ENCODE assay signal across 8 cellular contexts in the genomic region with DNA sequence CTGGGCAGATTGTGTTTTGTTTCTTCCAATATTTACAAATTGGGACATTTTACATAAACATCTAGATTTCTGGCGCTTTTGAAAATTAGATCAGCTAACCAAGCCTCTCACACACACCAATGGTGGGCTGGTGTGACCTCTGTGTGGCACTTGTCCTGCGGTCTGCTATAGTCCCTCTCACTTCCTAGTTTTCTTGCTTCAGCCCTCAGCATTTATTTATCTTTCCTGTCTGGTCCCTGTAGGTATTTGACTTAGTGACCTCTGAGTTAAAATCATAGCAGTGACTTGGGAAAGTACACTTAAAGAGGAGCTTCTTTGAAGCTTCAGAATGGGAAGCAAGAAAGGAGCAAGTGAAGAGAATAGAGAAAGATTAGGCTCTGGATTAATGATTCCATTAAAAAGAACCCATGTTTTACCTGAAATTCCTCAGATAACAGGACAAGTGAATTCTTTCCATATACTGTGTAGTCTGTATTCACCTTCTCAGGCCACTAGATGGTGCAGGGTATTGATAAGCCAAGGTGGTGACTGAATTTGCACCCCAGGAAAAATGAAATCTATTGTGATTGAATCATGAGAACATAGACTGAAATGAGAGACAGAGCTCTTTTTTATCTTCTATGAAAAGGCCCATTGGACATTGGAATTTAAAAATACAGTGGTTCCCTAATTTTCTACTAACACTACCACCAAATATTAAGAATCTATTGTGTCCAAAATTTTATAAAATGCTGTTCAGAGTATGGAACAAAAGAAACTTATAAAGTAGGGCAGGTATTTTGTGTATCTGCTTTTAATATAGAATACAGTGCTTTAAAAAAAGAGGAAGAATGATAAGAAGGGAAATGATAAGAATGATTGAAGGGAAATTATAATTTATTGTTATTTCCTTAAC. TPM values are rescaled to one million over a fixed set of nuclear protein-coding genes. Genes with fewer than 3 reads are reported as not detected.
A peak's percentile ranks its signal among the peaks of the same experiment; 100 is the strongest.
DNase-seq lines count a peak whose midpoint lies in the region; ATAC-seq lines count a peak whose summit lies in the region.

No MANE protein-coding gene starts in this region.

- no peak for DNase-seq in activated CD8-positive, alpha-beta memory T cell treated with anti-CD3 and anti-CD28 coated beads, Interleukin-2, amount 10 ng/mL, durations not matched to agents 7 days and 5 days
- no peak for DNase-seq in activated CD8-positive, alpha-beta memory T cell treated with anti-CD3 and anti-CD28 coated beads, Interleukin-2, amount 50 U/mL, for 48 hours
- DNase-seq in NAMALWA (ENCODE audit: low spot score): peak; percentile 60
- no peak for DNase-seq in effector memory CD8-positive, alpha-beta T cell
- no peak for DNase-seq in HK-2 (ENCODE audit: unreplicated experiment)

- peak; percentile 74 for ATAC-seq in activated CD8-positive, alpha-beta memory T cell treated with anti-CD3 and anti-CD28 coated beads, Interleukin-2, amount 10 ng/mL, durations not matched to agents 7 days and 5 days
- ATAC-seq in GM21723 (IDR thresholded peaks at IDR 0.05; ENCODE audit: unreplicated experiment) (peak; percentile 63), HG02623 (IDR thresholded peaks at IDR 0.05; ENCODE audit: unreplicated experiment) (no peak)
- ATAC-seq in effector memory CD8-positive, alpha-beta T cell (replicated peaks): peak; percentile 75
- peak; percentile 87 for ATAC-seq in stimulated activated memory B cell treated with anti-CD40 and anti-IgM and Interleukin-4, amounts not matched to agents 10 μg/mL and 1 μg/mL and 100 μg/mL, for 72 hours

- H3K4me1 Mint-ChIP-seq in activated CD8-positive, alpha-beta memory T cell treated with anti-CD3 and anti-CD28 coated beads, Interleukin-2, amount 10 ng/mL, durations not matched to agents 7 days and 5 days: peaks cover 21% of the 10 kb centered on the region
- H3K4me1 Mint-ChIP-seq in effector memory CD8-positive, alpha-beta T cell (ENCODE audit: low read depth in 2 of 2): peaks cover 4 to 10% of the 10 kb centered on the region in 2 donors
- H3K4me1 Mint-ChIP-seq in stimulated activated memory B cell treated with anti-CD40 and anti-IgM and Interleukin-4, amounts not matched to agents 10 μg/mL and 1 μg/mL and 100 μg/mL, for 72 hours: peaks cover 46% of the 10 kb centered on the region

- no peak overlapping the region for H3K27ac Mint-ChIP-seq in activated CD8-positive, alpha-beta memory T cell treated with anti-CD3 and anti-CD28 coated beads, Interleukin-2, amount 10 ng/mL, durations not matched to agents 7 days and 5 days
- peak overlapping the region in 1 of 2 donors; percentile 54 for H3K27ac Mint-ChIP-seq in effector memory CD8-positive, alpha-beta T cell
- peak overlapping the region; percentile 33 for H3K27ac Mint-ChIP-seq in stimulated activated memory B cell treated with anti-CD40 and anti-IgM and Interleukin-4, amounts not matched to agents 10 μg/mL and 1 μg/mL and 100 μg/mL, for 72 hours

- no peaks in the 10 kb centered on the region for H3K9me3 Mint-ChIP-seq in activated CD8-positive, alpha-beta memory T cell treated with anti-CD3 and anti-CD28 coated beads, Interleukin-2, amount 10 ng/mL, durations not matched to agents 7 days and 5 days (ENCODE audit: low read depth)
- H3K9me3 Mint-ChIP-seq in effector memory CD8-positive, alpha-beta T cell: no peaks in the 10 kb centered on the region
- no peaks in the 10 kb centered on the region for H3K9me3 Mint-ChIP-seq in stimulated activated memory B cell treated with anti-CD40 and anti-IgM and Interleukin-4, amounts not matched to agents 10 μg/mL and 1 μg/mL and 100 μg/mL, for 72 hours

- CTCF ChIA-PET in activated CD8-positive, alpha-beta memory T cell treated with anti-CD3 and anti-CD28 coated beads, Interleukin-2, amount 10 ng/mL, durations not matched to agents 7 days and 5 days (lab: Charles Lee): interaction anchor here (0.7 to 23.6 kb wide), 22 partner anchors 8 to 126 kb away, joined by 3 to 483 read pairs (median 5); a partner anchor contains a TSS

- no peaks in the 10 kb centered on the region for H3K36me3 Mint-ChIP-seq in activated CD8-positive, alpha-beta memory T cell treated with anti-CD3 and anti-CD28 coated beads, Interleukin-2, amount 10 ng/mL, durations not matched to agents 7 days and 5 days
- H3K36me3 Mint-ChIP-seq in effector memory CD8-positive, alpha-beta T cell (ENCODE audit: insufficient read depth): no peaks in the 10 kb centered on the region
- no peaks in the 10 kb centered on the region for H3K36me3 Mint-ChIP-seq in stimulated activated memory B cell treated with anti-CD40 and anti-IgM and Interleukin-4, amounts not matched to agents 10 μg/mL and 1 μg/mL and 100 μg/mL, for 72 hours

- H3K4me3 Mint-ChIP-seq in activated CD8-positive, alpha-beta memory T cell treated with anti-CD3 and anti-CD28 coated beads, Interleukin-2, amount 10 ng/mL, durations not matched to agents 7 days and 5 days: no peak overlapping the region
- no peak overlapping the region for H3K4me3 Mint-ChIP-seq in effector memory CD8-positive, alpha-beta T cell
- no peak overlapping the region for H3K4me3 Mint-ChIP-seq in stimulated activated memory B cell treated with anti-CD40 and anti-IgM and Interleukin-4, amounts not matched to agents 10 μg/mL and 1 μg/mL and 100 μg/mL, for 72 hours

- H3K27me3 Mint-ChIP-seq in activated CD8-positive, alpha-beta memory T cell treated with anti-CD3 and anti-CD28 coated beads, Interleukin-2, amount 10 ng/mL, durations not matched to agents 7 days and 5 days: no peaks in the 10 kb centered on the region
- H3K27me3 Mint-ChIP-seq in effector memory CD8-positive, alpha-beta T cell: no peaks in the 10 kb centered on the region
- H3K27me3 Mint-ChIP-seq in stimulated activated memory B cell treated with anti-CD40 and anti-IgM and Interleukin-4, amounts not matched to agents 10 μg/mL and 1 μg/mL and 100 μg/mL, for 72 hours: no peaks in the 10 kb centered on the region

RNA-seq across cellular contexts. Expression of a gene that starts 7.1 kb away (rescaled TPM):
- total RNA-seq in activated CD8-positive, alpha-beta memory T cell treated with anti-CD3 and anti-CD28 coated beads, Interleukin-2, amount 10 ng/mL, durations not matched to agents 7 days and 5 days: 10 to 100 TPM in 1 of 2 experiments, 1 to 10 TPM in 1; 8.6 to 14.3 TPM
